17 cellular contexts compared by ENCODE assay signal in the genomic region with DNA sequence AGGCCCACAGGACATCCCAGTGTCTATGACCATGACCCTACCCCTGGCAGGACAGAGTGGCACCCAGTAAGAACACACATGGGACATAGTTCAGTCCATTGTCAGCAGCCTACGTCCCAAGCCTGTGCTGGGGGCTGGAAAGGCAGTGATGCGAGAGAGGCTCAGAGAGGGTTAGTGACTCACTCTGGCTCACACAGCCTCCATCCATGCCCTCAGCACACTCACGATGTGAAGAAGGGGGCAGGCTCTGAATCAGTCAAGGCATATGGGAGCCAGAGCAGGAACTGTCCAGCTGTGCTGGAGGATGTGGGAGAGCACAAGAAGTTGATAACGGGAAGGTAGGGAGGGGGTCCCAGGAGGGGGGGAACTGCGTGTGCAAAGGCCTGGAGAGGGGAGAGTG.
DNase-seq lines count a peak whose midpoint lies in the region; FAIRE-seq and TF ChIP-seq lines count a peak whose summit lies in the region.
"Had no signal": no experiment of that assay in that cellular context is flagged by ENCODE, and none has a peak within 500 bp of the region (broad histone marks: within the 10 kb centered on the region; RNA-seq: fewer than 3 reads in every experiment).

No MANE protein-coding gene starts in this region.

- TF ChIP-seq CTCF in fibroblast of lung (conservative IDR thresholded peaks at IDR 0.05 in 1 of 2, IDR thresholded peaks at IDR 0.05 in 1 of 2; ENCODE audit: low read depth in 1 of 2, low read length in 2 of 2), result no peak

- H3K4me1 ChIP-seq in fibroblast of lung (ENCODE audit: control insufficient read depth, extremely low read depth, insufficient read depth, low read length), result peaks cover 14% of the 10 kb centered on the region
- H3K4me1 ChIP-seq: colonic mucosa had no signal

- H3K36me3 Mint-ChIP-seq in activated naive CD4-positive, alpha-beta T cell treated with anti-CD3 and anti-CD28 coated beads, Interleukin-2, amount 50 U/mL, for 24 hours, result peaks cover 22% of the 10 kb centered on the region
- peaks cover 80% of the 10 kb centered on the region for H3K36me3 Mint-ChIP-seq in stimulated activated naive CD8-positive, alpha-beta T cell treated with anti-CD3 and anti-CD28 coated beads, Interleukin-15, Interleukin-2, amounts not matched to agents 100 ng/mL and 50 ng/mL, for 24 hours (ENCODE audit: low read depth)

- H3K36me3 ChIP-seq in fibroblast of lung (ENCODE audit: control insufficient read depth, insufficient read depth, low read length), result peaks cover 1% of the 10 kb centered on the region
- H3K36me3 ChIP-seq: colonic mucosa had no signal

- H3K27ac ChIP-seq in fibroblast of lung (ENCODE audit: insufficient read depth, low read length), result peak overlapping the region; percentile 47
- H3K27ac ChIP-seq: colonic mucosa, esophagus muscularis mucosa had no signal

- DNase-seq in activated naive CD4-positive, alpha-beta T cell treated with Interleukin-2 at 50 U/mL for 16 hours, result no peak
- peak; percentile 9 for DNase-seq in RCC 7860 (ENCODE audit: low spot score)
- peak in 1 of 2 donors; percentile 42 for DNase-seq in fibroblast of lung (ENCODE audit: low read depth in 2 of 2)
- DNase-seq in NCI-H1930 (lab: John Stamatoyannopoulos, UW), result no peak
- DNase-seq in ecto neural progenitor cell (ENCODE audit: low spot score), result no peak
- DNase-seq in GM19238 (ENCODE audit: insufficient read length, low spot score), result no peak
- DNase-seq: colonic mucosa; DMS53; midbrain; MM.1S; NCI-H2171; stimulated activated CD8-positive, alpha-beta memory T cell treated with anti-CD3 and anti-CD28 coated beads, Interleukin-4, amount 100 ng/mL, for 48 hours; T-helper 1 cell had no signal

- H3K9me3 Mint-ChIP-seq in activated naive CD4-positive, alpha-beta T cell treated with anti-CD3 and anti-CD28 coated beads, Interleukin-2, amount 50 U/mL, for 24 hours, result no peaks in the 10 kb centered on the region
- H3K9me3 Mint-ChIP-seq in stimulated activated naive CD8-positive, alpha-beta T cell treated with anti-CD3 and anti-CD28 coated beads, Interleukin-15, Interleukin-2, amounts not matched to agents 100 ng/mL and 50 ng/mL, for 24 hours, result no peaks in the 10 kb centered on the region

- no peak overlapping the region for H3K4me3 Mint-ChIP-seq in activated naive CD4-positive, alpha-beta T cell treated with anti-CD3 and anti-CD28 coated beads, Interleukin-2, amount 50 U/mL, for 24 hours
- peak overlapping the region; percentile 17 for H3K4me3 Mint-ChIP-seq in stimulated activated naive CD8-positive, alpha-beta T cell treated with anti-CD3 and anti-CD28 coated beads, Interleukin-15, Interleukin-2, amounts not matched to agents 100 ng/mL and 50 ng/mL, for 24 hours

- no peak for FAIRE-seq in RCC 7860 (lab: Jason Lieb, UNC)
- FAIRE-seq: GM12878 had no signal

- no peaks in the 10 kb centered on the region for H3K27me3 Mint-ChIP-seq in activated naive CD4-positive, alpha-beta T cell treated with anti-CD3 and anti-CD28 coated beads, Interleukin-2, amount 50 U/mL, for 24 hours
- H3K27me3 Mint-ChIP-seq in stimulated activated naive CD8-positive, alpha-beta T cell treated with anti-CD3 and anti-CD28 coated beads, Interleukin-15, Interleukin-2, amounts not matched to agents 100 ng/mL and 50 ng/mL, for 24 hours, result no peaks in the 10 kb centered on the region

- H4K20me1 ChIP-seq in fibroblast of lung (ENCODE audit: control insufficient read depth, extremely low read depth, insufficient read depth, low read length), result no peaks in the 10 kb centered on the region

- peak overlapping the region; percentile 86 for H3K27ac Mint-ChIP-seq in activated naive CD4-positive, alpha-beta T cell treated with anti-CD3 and anti-CD28 coated beads, Interleukin-2, amount 50 U/mL, for 24 hours
- peak overlapping the region; percentile 85 for H3K27ac Mint-ChIP-seq in stimulated activated naive CD8-positive, alpha-beta T cell treated with anti-CD3 and anti-CD28 coated beads, Interleukin-15, Interleukin-2, amounts not matched to agents 100 ng/mL and 50 ng/mL, for 24 hours

- H3K4me1 Mint-ChIP-seq in activated naive CD4-positive, alpha-beta T cell treated with anti-CD3 and anti-CD28 coated beads, Interleukin-2, amount 50 U/mL, for 24 hours, result peaks cover 90% of the 10 kb centered on the region
- peaks cover 96% of the 10 kb centered on the region for H3K4me1 Mint-ChIP-seq in stimulated activated naive CD8-positive, alpha-beta T cell treated with anti-CD3 and anti-CD28 coated beads, Interleukin-15, Interleukin-2, amounts not matched to agents 100 ng/mL and 50 ng/mL, for 24 hours (ENCODE audit: low read depth)

- H3K9ac ChIP-seq in fibroblast of lung (ENCODE audit: insufficient read depth, low read length), result no peak overlapping the region

- H3K9me3 ChIP-seq in fibroblast of lung (ENCODE audit: control insufficient read depth, insufficient read depth, low read depth, low read length), result no peaks in the 10 kb centered on the region
- H3K9me3 ChIP-seq: colonic mucosa, esophagus muscularis mucosa had no signal

- no peak overlapping the region for H3K4me2 ChIP-seq in fibroblast of lung (ENCODE audit: extremely low read depth, insufficient read depth, low read length)

- H3K27me3 ChIP-seq in fibroblast of lung (ENCODE audit: control insufficient read depth, insufficient read depth, low read length), result no peaks in the 10 kb centered on the region
- H3K27me3 ChIP-seq: colonic mucosa, esophagus muscularis mucosa had no signal

- H3K4me3 ChIP-seq in fibroblast of lung (replicated peaks in 1 of 4; ENCODE audit: control extremely low read depth in 1 of 4, insufficient read depth in 1 of 4, low read depth in 3 of 4, low read length in 4 of 4), result no peak overlapping the region
- H3K4me3 ChIP-seq: colonic mucosa, esophagus muscularis mucosa, GM12878 had no signal

- H2AFZ ChIP-seq in fibroblast of lung (ENCODE audit: low read length), result no peak overlapping the region

- H3K79me2 ChIP-seq in fibroblast of lung (ENCODE audit: control insufficient read depth, insufficient read depth, low read length), result no peaks in the 10 kb centered on the region
